Comparison of ENCODE assay signal across 9 cellular contexts in the genomic region with DNA sequence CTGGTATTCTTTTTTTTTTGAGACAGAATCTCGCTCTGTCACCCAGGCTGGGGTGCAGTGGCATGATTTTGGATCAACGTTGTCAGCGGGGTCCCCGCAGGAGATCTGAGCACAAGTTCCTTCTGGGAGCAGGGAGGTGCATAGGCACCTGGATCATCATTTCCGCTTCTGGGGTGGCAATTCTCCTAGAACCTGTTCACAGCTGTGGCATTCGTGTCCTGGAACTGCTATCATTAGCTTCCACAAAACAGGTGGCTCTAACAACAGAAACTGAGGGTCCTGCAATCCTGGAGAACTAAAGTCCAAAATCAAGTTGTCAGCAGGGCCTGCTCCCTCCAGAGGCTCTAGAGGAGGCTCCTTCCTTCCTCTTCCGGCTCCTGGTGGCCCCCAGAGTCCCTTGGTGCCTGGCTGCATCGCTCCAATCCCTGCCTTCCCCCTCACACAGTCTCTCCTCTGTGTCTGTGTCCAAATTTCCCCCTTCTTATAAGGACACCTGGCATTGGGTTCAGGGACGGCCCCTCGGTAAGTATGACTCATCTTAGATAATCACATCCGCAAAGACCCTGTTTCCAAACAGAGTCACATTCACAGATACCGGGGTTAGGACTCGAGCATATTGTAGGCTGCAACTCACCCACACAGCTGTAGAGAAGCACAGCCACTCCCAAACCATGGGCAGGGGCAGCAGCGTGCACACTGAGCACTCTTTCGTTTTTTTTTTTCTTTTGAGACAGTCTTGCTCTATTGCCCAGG. TPM values are rescaled to one million over a fixed set of nuclear protein-coding genes. Genes with fewer than 3 reads are reported as not detected.
DNase-seq lines count a peak whose midpoint lies in the region; ATAC-seq and TF ChIP-seq lines count a peak whose summit lies in the region.
"Had no signal": no experiment of that assay in that cellular context is flagged by ENCODE, and none has a peak within 500 bp of the region (broad histone marks: within the 10 kb centered on the region; RNA-seq: fewer than 3 reads in every experiment).

No MANE protein-coding gene starts in this region.

- in situ Hi-C loops in ACHN (cut with HindIII; ENCODE audit: low pct_ligation_motif_present, low pct_unique_long_range_greater_than_20kb, low sequenced_read_pairs): no loop called here

- H3K9me3 Mint-ChIP-seq in WTC11: no peaks in the 10 kb centered on the region
- no peaks in the 10 kb centered on the region for H3K9me3 Mint-ChIP-seq in activated T-helper 17 cell treated with anti-CD3 and anti-CD28 coated beads, Interleukin-2, amount 50 U/mL, for 72 hours

- peaks cover 7% of the 10 kb centered on the region; the same call in 1 of the 2 replicates for H3K4me1 Mint-ChIP-seq in WTC11
- H3K4me1 Mint-ChIP-seq in activated T-helper 17 cell treated with anti-CD3 and anti-CD28 coated beads, Interleukin-2, amount 50 U/mL, for 72 hours: peaks cover 9% of the 10 kb centered on the region

- H3K36me3 Mint-ChIP-seq in WTC11: no peaks in the 10 kb centered on the region
- H3K36me3 Mint-ChIP-seq in activated T-helper 17 cell treated with anti-CD3 and anti-CD28 coated beads, Interleukin-2, amount 50 U/mL, for 72 hours (ENCODE audit: low read depth): no peaks in the 10 kb centered on the region

- no peak overlapping the region for H3K4me3 Mint-ChIP-seq in WTC11
- H3K4me3 Mint-ChIP-seq in activated T-helper 17 cell treated with anti-CD3 and anti-CD28 coated beads, Interleukin-2, amount 50 U/mL, for 72 hours: no peak overlapping the region

- TF ChIP-seq CTCF in GM10248 (IDR thresholded peaks at IDR 0.05; ENCODE audit: control extremely low read depth, extremely low read depth, low read depth, missing control alignments) (no peak), WTC11 (IDR thresholded peaks at IDR 0.05) (no peak)

- peak; percentile 78 for DNase-seq in GM10248 (ENCODE audit: extremely low spot score)
- DNase-seq in WTC11 (ENCODE audit: low spot score): no peak
- no peak for DNase-seq in ACHN
- DNase-seq in D341Med (ENCODE audit: low spot score): no peak
- no peak for DNase-seq in HK-2 (ENCODE audit: unreplicated experiment)

- no peaks in the 10 kb centered on the region for H3K27me3 Mint-ChIP-seq in WTC11 (ENCODE audit: low read depth)
- peaks cover 3% of the 10 kb centered on the region for H3K27me3 Mint-ChIP-seq in activated T-helper 17 cell treated with anti-CD3 and anti-CD28 coated beads, Interleukin-2, amount 50 U/mL, for 72 hours

- POLR2A ChIA-PET in GM10248 (lab: Yijun Ruan, JAX) (interaction anchor here (1.9 kb wide), 1 partner anchor 29 kb away, joined by 6 read pairs; no protein-coding TSS in a partner anchor), WTC11 (lab: Charles Lee) (interaction anchor here (0.7 kb wide), 1 partner anchor 16 kb away, joined by 3 read pairs; no protein-coding TSS in a partner anchor)

- ATAC-seq in GM19395 (IDR thresholded peaks at IDR 0.05; ENCODE audit: unreplicated experiment) (peak; percentile 59), HG03139 (IDR thresholded peaks at IDR 0.05; ENCODE audit: unreplicated experiment) (peak; percentile 34), WTC11 (no peak)
- no peak for ATAC-seq in activated T-helper 17 cell treated with anti-CD3 and anti-CD28 coated beads, Interleukin-2, amount 50 U/mL, for 72 hours (replicated peaks)
- ATAC-seq: HCT116 had no signal

- H3K27ac Mint-ChIP-seq in WTC11: no peak overlapping the region
- no peak overlapping the region for H3K27ac Mint-ChIP-seq in activated T-helper 17 cell treated with anti-CD3 and anti-CD28 coated beads, Interleukin-2, amount 50 U/mL, for 72 hours

- CTCF ChIA-PET in GM10248 (lab: Yijun Ruan, JAX): interaction anchor here (1.0 to 14.2 kb wide), 7 partner anchors 11 to 62 kb away, joined by 3 to 132 read pairs (median 5); no protein-coding TSS in a partner anchor
- CTCF ChIA-PET in WTC11 (lab: Charles Lee): interaction anchor here (2.1 kb wide), 1 partner anchor 30 kb away, joined by 9 read pairs; no protein-coding TSS in a partner anchor

TF ChIP-seq in WTC11, 78 proteins besides CTCF, POLR2A, EP300 and RAD21:
- TF ChIP-seq GABPB1 (CRISPR knock-in tag; IDR thresholded peaks at IDR 0.05): peak; percentile 55; the same call in 1 of the 2 replicates
- no peak for TF ChIP-seq CREB1 (CRISPR knock-in tag; IDR thresholded peaks at IDR 0.05)
TF ChIP-seq in WTC11: peak in this region for 1.

RNA-seq across cellular contexts. Expression of gene KLHDC4, which starts 43.5 kb away (rescaled TPM):
- total RNA-seq in WTC11 (2021): 60.0 to 63.6 TPM (median 60.5 TPM) in 3 replicates
- 100 to 1,000 TPM in 1 of 2 donors, 10 to 100 TPM in 1; 57.8 to 110 TPM for total RNA-seq in activated T-helper 17 cell treated with anti-CD3 and anti-CD28 coated beads, Interleukin-2, amount 50 U/mL, for 72 hours

RNA-seq across cellular contexts. Expression of gene SLC7A5, which starts 60.0 kb away (rescaled TPM):
- total RNA-seq in WTC11 (2021): 105 to 197 TPM (median 107 TPM) in 3 replicates
- total RNA-seq in activated T-helper 17 cell treated with anti-CD3 and anti-CD28 coated beads, Interleukin-2, amount 50 U/mL, for 72 hours: 100 to 1,000 TPM; 130 to 233 TPM

Comparison
In these comparisons a context has a peak if more than half of its experiments do, and no peak if none do; other contexts are left out.
1. ATAC-seq: peak in GM19395 (single experiment) and HG03139 (single experiment); none in WTC11 (single experiment) and activated T-helper 17 cell treated with anti-CD3 and anti-CD28 coated beads, Interleukin-2, amount 50 U/mL, for 72 hours (single experiment).